Comparison of ENCODE assay signal across 1 cellular context in the genomic region with DNA sequence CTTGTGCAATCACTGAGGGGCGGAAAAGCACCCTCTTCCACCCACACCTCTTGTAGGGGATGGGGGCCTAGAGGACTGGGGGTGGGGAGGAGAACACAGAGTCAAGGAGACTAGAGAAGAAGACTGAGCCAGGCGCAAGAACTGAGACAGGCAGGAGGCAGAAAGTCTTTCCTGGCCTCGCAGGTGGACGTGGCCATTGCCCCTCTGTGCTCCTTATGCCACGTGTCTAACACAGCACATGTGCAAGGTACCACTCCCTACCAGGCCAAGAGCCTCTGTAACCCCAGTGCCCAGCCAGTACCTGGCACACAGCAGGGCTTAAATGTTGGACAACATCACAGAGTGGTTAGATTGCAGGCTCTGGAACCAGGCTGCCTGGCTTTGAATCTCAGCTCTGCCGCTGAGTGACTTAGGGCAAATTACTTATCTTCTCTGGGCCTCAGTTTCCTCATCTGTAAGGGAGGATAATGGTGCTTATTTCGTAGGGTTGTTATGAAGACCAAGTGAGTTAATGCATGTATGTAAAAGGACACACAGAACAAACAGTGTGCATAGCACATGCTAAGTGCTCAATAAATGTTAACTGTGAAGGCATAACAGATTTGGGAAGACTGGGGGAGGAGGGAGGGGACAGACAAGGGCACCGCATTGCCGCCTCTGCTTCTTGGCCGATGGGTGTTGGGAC.
TF ChIP-seq lines count a peak whose summit lies in the region.

No MANE protein-coding gene starts in this region.

TF ChIP-seq in IMR-90, 13 proteins besides CTCF, POLR2A, EP300 and RAD21:
- TF ChIP-seq MXI1 (IDR thresholded peaks at IDR 0.05; ENCODE audit: borderline replicate concordance, low read depth, low read length) (no peak), SMC3 (IDR thresholded peaks at IDR 0.05; ENCODE audit: low read depth, low read length) (no peak), RFX5 (IDR thresholded peaks at IDR 0.05; ENCODE audit: low read depth, low read length) (no peak), RCOR1 (IDR thresholded peaks at IDR 0.05; ENCODE audit: insufficient replicate concordance, low read length) (no peak), BHLHE40 (IDR thresholded peaks at IDR 0.05; ENCODE audit: low read depth, low read length) (no peak), NFE2L2 (IDR thresholded peaks at IDR 0.05; ENCODE audit: low read depth, low read length) (no peak), CHD1 (IDR thresholded peaks at IDR 0.05; ENCODE audit: low read depth, low read length) (no peak), MAZ (IDR thresholded peaks at IDR 0.05; ENCODE audit: borderline replicate concordance, low read depth, low read length) (no peak), CEBPB (IDR thresholded peaks at IDR 0.05; ENCODE audit: low read depth, low read length) (no peak), MAFK (IDR thresholded peaks at IDR 0.05; ENCODE audit: low read depth, low read length) (no peak), FOS (IDR thresholded peaks at IDR 0.05; ENCODE audit: low read depth, low read length) (no peak)
- TF ChIP-seq, protein P1, sequence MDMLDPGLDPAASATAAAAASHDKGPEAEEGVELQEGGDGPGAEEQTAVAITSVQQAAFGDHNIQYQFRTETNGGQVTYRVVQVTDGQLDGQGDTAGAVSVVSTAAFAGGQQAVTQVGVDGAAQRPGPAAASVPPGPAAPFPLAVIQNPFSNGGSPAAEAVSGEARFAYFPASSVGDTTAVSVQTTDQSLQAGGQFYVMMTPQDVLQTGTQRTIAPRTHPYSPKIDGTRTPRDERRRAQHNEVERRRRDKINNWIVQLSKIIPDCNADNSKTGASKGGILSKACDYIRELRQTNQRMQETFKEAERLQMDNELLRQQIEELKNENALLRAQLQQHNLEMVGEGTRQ (IDR thresholded peaks at IDR 0.05; ENCODE audit: low read depth, low read length) = no peak
- TF ChIP-seq, protein P2, sequence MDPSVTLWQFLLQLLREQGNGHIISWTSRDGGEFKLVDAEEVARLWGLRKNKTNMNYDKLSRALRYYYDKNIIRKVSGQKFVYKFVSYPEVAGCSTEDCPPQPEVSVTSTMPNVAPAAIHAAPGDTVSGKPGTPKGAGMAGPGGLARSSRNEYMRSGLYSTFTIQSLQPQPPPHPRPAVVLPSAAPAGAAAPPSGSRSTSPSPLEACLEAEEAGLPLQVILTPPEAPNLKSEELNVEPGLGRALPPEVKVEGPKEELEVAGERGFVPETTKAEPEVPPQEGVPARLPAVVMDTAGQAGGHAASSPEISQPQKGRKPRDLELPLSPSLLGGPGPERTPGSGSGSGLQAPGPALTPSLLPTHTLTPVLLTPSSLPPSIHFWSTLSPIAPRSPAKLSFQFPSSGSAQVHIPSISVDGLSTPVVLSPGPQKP (IDR thresholded peaks at IDR 0.05; ENCODE audit: borderline replicate concordance, low read depth, low read length) = no peak
